23 cellular contexts compared by ENCODE assay signal in the genomic region with DNA sequence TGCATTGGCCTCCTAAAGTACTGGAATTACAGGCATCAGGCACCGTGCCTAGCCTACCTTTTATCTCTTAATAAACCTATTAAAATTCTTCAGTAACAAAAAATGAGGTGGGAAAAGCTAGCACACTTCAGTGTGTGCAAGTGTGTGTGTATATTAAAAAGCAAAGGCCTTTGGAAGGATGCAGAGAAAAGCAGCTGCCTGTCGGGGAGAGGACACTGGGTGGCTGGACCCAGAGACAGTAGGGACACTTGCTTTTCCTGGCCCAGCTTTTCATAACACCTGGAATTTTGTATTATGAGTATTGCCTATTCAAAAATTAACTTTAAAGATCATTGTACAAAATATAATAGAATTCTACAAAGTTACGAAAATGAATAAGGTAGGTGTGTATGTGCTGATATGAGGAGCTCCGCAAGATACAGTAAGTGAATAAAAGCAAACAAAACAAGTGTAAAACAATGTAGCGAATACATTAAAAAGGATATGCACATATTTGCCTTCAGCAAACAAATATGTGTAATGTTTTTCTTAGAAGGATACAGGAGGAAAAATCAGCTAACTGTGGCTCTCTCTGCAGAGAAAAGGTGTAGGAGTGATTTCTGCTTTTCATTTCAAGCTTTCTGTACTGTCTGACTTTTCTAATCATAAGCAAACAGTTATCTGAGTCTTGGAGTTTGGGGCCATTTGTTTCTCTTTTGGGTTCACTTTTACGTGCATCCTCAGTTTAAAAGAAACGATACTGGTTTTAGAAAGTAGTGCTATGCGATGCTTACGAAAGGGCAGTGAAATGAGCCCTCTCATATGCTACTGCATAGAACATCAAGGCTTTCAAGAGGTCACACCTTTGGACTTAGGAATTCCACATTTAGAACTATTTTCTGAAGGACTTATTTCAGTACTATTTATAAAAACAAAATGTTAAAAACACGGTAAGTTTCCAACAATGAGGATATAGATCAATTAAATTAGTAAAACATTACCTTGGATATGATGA.
"Had no signal": no experiment of that assay in that cellular context is flagged by ENCODE, and none has a peak within 500 bp of the region (broad histone marks: within the 10 kb centered on the region; RNA-seq: fewer than 3 reads in every experiment).

No MANE protein-coding gene starts in this region.

- H3K4me2 ChIP-seq: hepatocyte had no signal

- H2AFZ ChIP-seq: hepatocyte had no signal

- H3K4me1 ChIP-seq: gastroesophageal sphincter, heart left ventricle, left ventricle myocardium inferior, psoas muscle, sigmoid colon, thyroid gland had no signal

- DNase-seq: cortex of kidney; foreskin fibroblast; heart left ventricle; left cardiac atrium; left ventricle myocardium inferior; natural killer cell; occipital lobe; ovary; posterior cingulate gyrus; psoas muscle; right cardiac atrium; sigmoid colon; stimulated activated CD4-positive, alpha-beta T cell treated with anti-CD3 and anti-CD28 coated beads, Interleukin-2, amount 100 ng/mL, for 24 hours; stimulated activated CD4-positive, alpha-beta T cell treated with anti-CD3 and anti-CD28 coated beads, Interleukin-4, amount 100 ng/mL, for 24 hours; stimulated activated naive CD4-positive, alpha-beta T cell treated with Interleukin-2 at 50 U/mL for 16 hours; stomach; thyroid gland; trophoblast cell had no signal

- ATAC-seq: esophagus mucosa; gastroesophageal sphincter; heart left ventricle; left cardiac atrium; natural killer cell; psoas muscle; right cardiac atrium; stimulated activated effector memory CD8-positive, alpha-beta T cell treated with anti-CD3 and anti-CD28 coated beads, Interleukin-12 subunit alpha, Interleukin-12 subunit beta, amount 100 ng/mL, for 72 hours had no signal

- H3K36me3 ChIP-seq: ovary had no signal

- H3K9me3 ChIP-seq: gastroesophageal sphincter, heart left ventricle, left ventricle myocardium inferior, ovary, psoas muscle, sigmoid colon, stomach, thyroid gland had no signal

- H3K27me3 ChIP-seq: gastroesophageal sphincter, heart left ventricle, hepatocyte, ovary, sigmoid colon, stomach, thyroid gland had no signal

- H3K4me3 ChIP-seq: gastroesophageal sphincter, heart left ventricle, hepatocyte, left ventricle myocardium inferior, lung, ovary, psoas muscle, sigmoid colon, stomach, thyroid gland had no signal

- H3K79me2 ChIP-seq: hepatocyte had no signal

- H3K27ac ChIP-seq: gastroesophageal sphincter, heart left ventricle, hepatocyte, left ventricle myocardium inferior, ovary, psoas muscle, sigmoid colon, stomach, thyroid gland had no signal
